ENCODE assay signal across 22 cellular contexts in the genomic region with DNA sequence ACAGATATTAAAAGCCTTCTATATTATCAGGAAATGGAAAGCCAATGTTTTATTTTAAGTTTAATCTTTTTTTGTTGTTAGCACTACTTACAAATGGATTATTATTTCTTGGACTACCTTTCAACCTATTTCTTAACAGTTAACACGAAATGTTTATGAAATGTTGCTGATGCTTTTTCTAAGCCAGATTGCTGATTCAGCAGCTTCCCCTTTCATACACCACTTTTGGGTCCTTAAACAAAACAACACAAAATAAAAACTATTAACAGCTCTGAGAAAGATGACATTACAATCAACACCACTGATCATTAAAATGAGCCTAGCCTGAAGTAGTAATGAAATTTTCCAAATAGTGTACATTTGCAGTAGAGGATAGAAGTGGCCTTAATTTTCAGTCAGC.
A peak's percentile ranks its signal among the peaks of the same experiment; 100 is the strongest.
DNase-seq lines count a peak whose midpoint lies in the region; ATAC-seq, FAIRE-seq and TF ChIP-seq lines count a peak whose summit lies in the region.
"Had no signal": no experiment of that assay in that cellular context is flagged by ENCODE, and none has a peak within 500 bp of the region (broad histone marks: within the 10 kb centered on the region; RNA-seq: fewer than 3 reads in every experiment).

No MANE protein-coding gene starts in this region.

- TF ChIP-seq RAD21 in A549 (conservative IDR thresholded peaks at IDR 0.05 in 1 of 2, IDR thresholded peaks at IDR 0.05 in 1 of 2) (no peak), K562 (CRISPR knock-in tag; conservative IDR thresholded peaks at IDR 0.05 in 1 of 2, IDR thresholded peaks at IDR 0.05 in 1 of 2) (no peak)

- no TSS peak for BruUV-seq in K562 (replicated peaks; lab: Mats Ljungman, UMichigan)

- WGBS in A549 (ENCODE audit: missing lambda C conversion rate), result 5% methylated on average over 1 of the region's 1 CpG
- WGBS in K562 (ENCODE audit: insufficient coverage, low coverage, missing lambda C conversion rate), result 0% methylated on average over 1 of the region's 1 CpG

- no peaks in the 10 kb centered on the region for H3F3A ChIP-seq in GM23338 (replicated peaks; ENCODE audit: low read depth)

- no peak for TF ChIP-seq EP300 in A549 (IDR thresholded peaks at IDR 0.05)
- TF ChIP-seq EP300 in K562 (IDR thresholded peaks at IDR 0.05; ENCODE audit: low read length), result no peak

- intact Hi-C loops in K562 (cut with micrococcal nuclease), result no loop called here

- H3K9ac ChIP-seq in K562 (ENCODE audit: insufficient read depth in 1 of 2, low read depth in 2 of 2, low read length in 2 of 2), result no peak overlapping the region
- H3K9ac ChIP-seq: BLaER1 treated with 17β-estradiol and CSF1 and Interleukin-3, amounts not matched to agents 10 nM and 100 nM had no signal

- POLR2A ChIA-PET in A549 (lab: Yijun Ruan, JAX), result no interaction called here
- POLR2A ChIA-PET in K562 (lab: Yijun Ruan, JAX), result no interaction called here

- H3K4me1 ChIP-seq in A549, result no peaks in the 10 kb centered on the region
- H3K4me1 ChIP-seq in GM23338 (ENCODE audit: insufficient read depth), result no peaks in the 10 kb centered on the region; the same call in 1 of the 2 replicates
- no peaks in the 10 kb centered on the region for H3K4me1 ChIP-seq in K562 (replicated peaks in 1 of 2; ENCODE audit: control insufficient read depth in 2 of 2, insufficient read depth in 2 of 2, low read length in 2 of 2)
- H3K4me1 ChIP-seq: Caco-2 had no signal

- peaks cover 12% of the 10 kb centered on the region for H3K4me1 Mint-ChIP-seq in GM23338

- H3K4me3 ChIP-seq in A549, result no peak overlapping the region
- no peak overlapping the region for H3K4me3 ChIP-seq in GM23338
- no peak overlapping the region for H3K4me3 ChIP-seq in K562
- H3K4me3 ChIP-seq: BLaER1 treated with 17β-estradiol and CSF1 and Interleukin-3, amounts not matched to agents 10 nM and 100 nM had no signal

- no peak overlapping the region for H3K4me3 Mint-ChIP-seq in GM23338
- H3K4me3 Mint-ChIP-seq: B cell; CD4-positive, alpha-beta T cell; CD8-positive, alpha-beta T cell had no signal

- H3K27ac ChIP-seq in A549 (no peak overlapping the region), GM23338 (ENCODE audit: low read depth) (no peak overlapping the region), K562 (ENCODE audit: extremely low read depth, low read depth, low read length) (no peak overlapping the region)
- H3K27ac ChIP-seq: BLaER1 treated with 17β-estradiol and CSF1 and Interleukin-3, amounts not matched to agents 10 nM and 100 nM; C4-2B had no signal

- H3K27me3 ChIP-seq in GM23338 (ENCODE audit: insufficient read depth) (no peaks in the 10 kb centered on the region), K562 (ENCODE audit: control insufficient read depth in 2 of 2, insufficient read depth in 2 of 2, low read length in 2 of 2) (no peaks in the 10 kb centered on the region; a peak in 1 of 5 replicates)
- H3K27me3 ChIP-seq: BLaER1 treated with 17β-estradiol and CSF1 and Interleukin-3, amounts not matched to agents 10 nM and 100 nM had no signal

- H2AFZ ChIP-seq in GM23338 (no peak overlapping the region), K562 (ENCODE audit: low read depth, low read length) (no peak overlapping the region)

- no peak for TF ChIP-seq POLR2A in A549 (IDR thresholded peaks at IDR 0.05; ENCODE audit: low read length)
- no peak for TF ChIP-seq POLR2A in K562 (conservative IDR thresholded peaks at IDR 0.05)

- H3K9me1 ChIP-seq in K562 (ENCODE audit: control insufficient read depth, insufficient read depth, low read length), result no peaks in the 10 kb centered on the region

- no peaks in the 10 kb centered on the region for H3K36me3 Mint-ChIP-seq in GM23338 (ENCODE audit: low read depth)
- H3K36me3 Mint-ChIP-seq: CD8-positive, alpha-beta T cell had no signal

- no peaks in the 10 kb centered on the region for H4K20me1 ChIP-seq in GM23338 (replicated peaks; ENCODE audit: insufficient read depth)
- no peaks in the 10 kb centered on the region for H4K20me1 ChIP-seq in K562 (replicated peaks; ENCODE audit: control insufficient read depth, insufficient read depth, low read length)
- H4K20me1 ChIP-seq: BLaER1 treated with 17β-estradiol and CSF1 and Interleukin-3, amounts not matched to agents 10 nM and 100 nM had no signal

- in situ Hi-C loops in K562 (cut with MboI), result loop anchor here (25.0 kb wide), 1 partner anchor 1185 kb away; no protein-coding TSS in a partner anchor

- no peak overlapping the region for H3K4me2 ChIP-seq in A549
- H3K4me2 ChIP-seq in GM23338, result no peak overlapping the region
- H3K4me2 ChIP-seq in K562 (ENCODE audit: insufficient read depth, low read length), result no peak overlapping the region
- H3K4me2 ChIP-seq: BLaER1 treated with 17β-estradiol and CSF1 and Interleukin-3, amounts not matched to agents 10 nM and 100 nM had no signal

- no peaks in the 10 kb centered on the region; the same call in 1 of the 2 replicates for H3K9me2 ChIP-seq in GM23338 (ENCODE audit: insufficient read depth)

- TF ChIP-seq CTCF in A549 (IDR thresholded peaks at IDR 0.05) (no peak), GM23338 (conservative IDR thresholded peaks at IDR 0.05; ENCODE audit: low read depth in 2 of 2) (no peak), K562 (IDR thresholded peaks at IDR 0.05 in 2 of 3, conservative IDR thresholded peaks at IDR 0.05 in 1 of 3; ENCODE audit: insufficient read depth in 2 of 3, low read depth in 1 of 3, low read length in 3 of 3) (no peak)

- H3K9me3 Mint-ChIP-seq in GM23338, result no peaks in the 10 kb centered on the region
- H3K9me3 Mint-ChIP-seq: CD4-positive, alpha-beta T cell; CD8-positive, alpha-beta T cell had no signal

- H3K27ac Mint-ChIP-seq in GM23338, result 0 out of 2 replicates have a peak overlapping the region, but pooled peaks have one; percentile 38
- H3K27ac Mint-ChIP-seq: B cell; CD4-positive, alpha-beta T cell; CD8-positive, alpha-beta T cell had no signal

- H3K27me3 Mint-ChIP-seq in GM23338 (ENCODE audit: insufficient read depth, low read depth, poor library complexity), result no peaks in the 10 kb centered on the region

- FAIRE-seq in A549 (lab: Jason Lieb, UNC) (no peak), K562 (lab: Jason Lieb, UNC) (no peak)
- FAIRE-seq: A204.1, D721Med, G401.6, GM12891, GM19239 had no signal

- ATAC-seq in A549 (no peak), GM23338 (no peak), K562 (no peak), GM21737 (IDR thresholded peaks at IDR 0.05; ENCODE audit: unreplicated experiment) (no peak), GM19395 (IDR thresholded peaks at IDR 0.05; ENCODE audit: unreplicated experiment) (no peak)
- ATAC-seq: CD8-positive, alpha-beta T cell had no signal

- H3K9me3 ChIP-seq in A549 (no peaks in the 10 kb centered on the region), K562 (replicated peaks; ENCODE audit: control insufficient read depth, insufficient read depth, low read depth, low read length) (no peaks in the 10 kb centered on the region)
- H3K9me3 ChIP-seq: BLaER1 treated with 17β-estradiol and CSF1 and Interleukin-3, amounts not matched to agents 10 nM and 100 nM; Caco-2 had no signal

- CTCF ChIA-PET in A549 (lab: Yijun Ruan, JAX) (interaction anchor here (1.4 kb wide), 1 partner anchor 15 kb away, joined by 5 read pairs; no protein-coding TSS in a partner anchor), K562 (lab: Yijun Ruan, JAX; ENCODE audit: low intra/inter-chr PET ratio) (no interaction called here)

- no peak for DNase-seq in A549 (ENCODE audit: low read depth in 1 of 2, low spot score in 1 of 2)
- DNase-seq in GM23338 (ENCODE audit: low spot score), result no peak
- DNase-seq in K562 (ENCODE audit: extremely low read depth in 1 of 4, low spot score in 3 of 4), result no peak
- DNase-seq in NCI-H446 treated with DMSO at 0.1 percent for 48 hours (lab: John Stamatoyannopoulos, UW), result no peak
- DNase-seq: 8988T; AML-193; Caco-2; Calu3; CD4-positive, alpha-beta T cell; CD8-positive, alpha-beta T cell; DMS79 treated with DMSO at 0.1 percent for 48 hours; GF-D8 had no signal

- H3K36me3 ChIP-seq in GM23338 (ENCODE audit: insufficient read depth), result no peaks in the 10 kb centered on the region
- no peaks in the 10 kb centered on the region for H3K36me3 ChIP-seq in K562 (ENCODE audit: control insufficient read depth, insufficient read depth, low read length)
- H3K36me3 ChIP-seq: BLaER1 treated with 17β-estradiol and CSF1 and Interleukin-3, amounts not matched to agents 10 nM and 100 nM had no signal

- H3K79me2 ChIP-seq in GM23338 (replicated peaks; ENCODE audit: insufficient read depth) (no peaks in the 10 kb centered on the region), K562 (ENCODE audit: control insufficient read depth, insufficient read depth, low read length) (no peaks in the 10 kb centered on the region)

TF ChIP-seq in A549, 52 proteins besides CTCF, POLR2A, EP300 and RAD21:
- TF ChIP-seq MAFK (IDR thresholded peaks at IDR 0.05; ENCODE audit: partially characterized antibody), result peak; percentile 89
- TF ChIP-seq PHF8 (IDR thresholded peaks at IDR 0.05; ENCODE audit: borderline replicate concordance, low read depth), result no peak

TF ChIP-seq in K562, 482 proteins besides CTCF, POLR2A, EP300 and RAD21 (continues in another document):
- TF ChIP-seq, protein P1, sequence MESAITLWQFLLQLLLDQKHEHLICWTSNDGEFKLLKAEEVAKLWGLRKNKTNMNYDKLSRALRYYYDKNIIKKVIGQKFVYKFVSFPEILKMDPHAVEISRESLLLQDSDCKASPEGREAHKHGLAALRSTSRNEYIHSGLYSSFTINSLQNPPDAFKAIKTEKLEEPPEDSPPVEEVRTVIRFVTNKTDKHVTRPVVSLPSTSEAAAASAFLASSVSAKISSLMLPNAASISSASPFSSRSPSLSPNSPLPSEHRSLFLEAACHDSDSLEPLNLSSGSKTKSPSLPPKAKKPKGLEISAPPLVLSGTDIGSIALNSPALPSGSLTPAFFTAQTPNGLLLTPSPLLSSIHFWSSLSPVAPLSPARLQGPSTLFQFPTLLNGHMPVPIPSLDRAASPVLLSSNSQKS (CRISPR knock-in tag; IDR thresholded peaks at IDR 0.05), result no peak
- TF ChIP-seq, protein P2, sequence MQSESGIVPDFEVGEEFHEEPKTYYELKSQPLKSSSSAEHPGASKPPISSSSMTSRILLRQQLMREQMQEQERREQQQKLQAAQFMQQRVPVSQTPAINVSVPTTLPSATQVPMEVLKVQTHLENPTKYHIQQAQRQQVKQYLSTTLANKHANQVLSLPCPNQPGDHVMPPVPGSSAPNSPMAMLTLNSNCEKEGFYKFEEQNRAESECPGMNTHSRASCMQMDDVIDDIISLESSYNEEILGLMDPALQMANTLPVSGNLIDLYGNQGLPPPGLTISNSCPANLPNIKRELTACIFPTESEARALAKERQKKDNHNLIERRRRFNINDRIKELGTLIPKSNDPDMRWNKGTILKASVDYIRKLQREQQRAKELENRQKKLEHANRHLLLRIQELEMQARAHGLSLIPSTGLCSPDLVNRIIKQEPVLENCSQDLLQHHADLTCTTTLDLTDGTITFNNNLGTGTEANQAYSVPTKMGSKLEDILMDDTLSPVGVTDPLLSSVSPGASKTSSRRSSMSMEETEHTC (IDR thresholded peaks at IDR 0.05), result no peak
- TF ChIP-seq RBM25 (IDR thresholded peaks at IDR 0.05; ENCODE audit: low read depth, low read length, severe bottlenecking), result no peak
- TF ChIP-seq EWSR1 (IDR thresholded peaks at IDR 0.05; ENCODE audit: borderline replicate concordance, low read depth, partially characterized antibody), result no peak
- no peak for TF ChIP-seq SAP30 (IDR thresholded peaks at IDR 0.05; ENCODE audit: borderline replicate concordance, insufficient read depth, low read depth, low read length, poor library complexity, severe bottlenecking)
- TF ChIP-seq KLF16 (IDR thresholded peaks at IDR 0.05), result no peak
- peak; percentile 80 for TF ChIP-seq C11orf30 (IDR thresholded peaks at IDR 0.05; ENCODE audit: low read depth)
